ENCODE assay signal across 15 cellular contexts in genomic region chr1:173507847-173508209, GRCh38. TPM values are rescaled to one million over a fixed set of nuclear protein-coding genes. Genes with fewer than 3 reads are reported as not detected.
DNase-seq lines count a peak whose midpoint lies in the region; ATAC-seq and TF ChIP-seq lines count a peak whose summit lies in the region.
"Had no signal": no experiment of that assay in that cellular context is flagged by ENCODE, and none has a peak within 500 bp of the region (broad histone marks: within the 10 kb centered on the region; RNA-seq: fewer than 3 reads in every experiment).

No MANE protein-coding gene starts in this region.

- H3K79me2 ChIP-seq in PC-3 (ENCODE audit: low read length): no peaks in the 10 kb centered on the region
- no peaks in the 10 kb centered on the region for H3K79me2 ChIP-seq in fibroblast of lung (ENCODE audit: control insufficient read depth, insufficient read depth, low read length)
- no peaks in the 10 kb centered on the region for H3K79me2 ChIP-seq in osteoblast (ENCODE audit: insufficient read depth, low read length)

- H3K27me3 ChIP-seq in PC-3 (ENCODE audit: low read length): no peaks in the 10 kb centered on the region
- H3K27me3 ChIP-seq in fibroblast of lung (ENCODE audit: control insufficient read depth, insufficient read depth, low read length): no peaks in the 10 kb centered on the region
- H3K27me3 ChIP-seq in osteoblast (ENCODE audit: insufficient read depth, low read length): no peaks in the 10 kb centered on the region
- H3K27me3 ChIP-seq: adrenal gland, heart left ventricle, SJCRH30 had no signal

- peak; percentile 83 for ATAC-seq in PC-3
- ATAC-seq in HG03521 (IDR thresholded peaks at IDR 0.05; ENCODE audit: unreplicated experiment): no peak
- no peak for ATAC-seq in HG03280 (IDR thresholded peaks at IDR 0.05; ENCODE audit: unreplicated experiment)
- no peak for ATAC-seq in HG02798 (IDR thresholded peaks at IDR 0.05; ENCODE audit: poor library complexity, unreplicated experiment)
- ATAC-seq: heart left ventricle had no signal

- POLR2A ChIA-PET in PC-3 (lab: Charles Lee; ENCODE audit: unreplicated experiment): interaction anchor here (0.6 to 1.9 kb wide), 11 partner anchors 13 to 209 kb away, joined by 3 to 16 read pairs (median 8); partner anchors contain the start of genes KLHL20 and PRDX6

- H3F3A ChIP-seq in PC-3 (ENCODE audit: low read length, unreplicated experiment): peaks cover 17% of the 10 kb centered on the region

- H3K4me3 ChIP-seq in PC-3 (ENCODE audit: low read length): peak overlapping the region; percentile 48
- no peak overlapping the region for H3K4me3 ChIP-seq in fibroblast of lung (replicated peaks in 1 of 4; ENCODE audit: control extremely low read depth in 1 of 4, insufficient read depth in 1 of 4, low read depth in 3 of 4, low read length in 4 of 4)
- no peak overlapping the region for H3K4me3 ChIP-seq in osteoblast (ENCODE audit: insufficient read depth, low read length)
- H3K4me3 ChIP-seq: adrenal gland, heart left ventricle, SJCRH30 had no signal

- DNase-seq in EL: peak; percentile 33
- DNase-seq in PC-3: peak; percentile 99
- DNase-seq in fibroblast of lung (ENCODE audit: low read depth in 2 of 2): peak in 1 of 2 donors; percentile 29
- peak; percentile 23 for DNase-seq in osteoblast (ENCODE audit: insufficient read length, low spot score, missing footprints)
- no peak for DNase-seq in NCI-H82 (lab: John Stamatoyannopoulos, UW)
- DNase-seq: activated B cell treated with CpG ODN at 0.5 μM for 24 hours; adrenal gland; effector CD4-positive, alpha-beta T cell; heart left ventricle; NCI-H1048; NCI-H510A had no signal

- H3K9me3 ChIP-seq in PC-3 (ENCODE audit: low read length): no peaks in the 10 kb centered on the region
- H3K9me3 ChIP-seq in fibroblast of lung (ENCODE audit: control insufficient read depth, insufficient read depth, low read depth, low read length): no peaks in the 10 kb centered on the region
- no peaks in the 10 kb centered on the region for H3K9me3 ChIP-seq in osteoblast (ENCODE audit: low read depth, low read length)
- H3K9me3 ChIP-seq: adrenal gland, heart left ventricle, SJCRH30 had no signal

- intact Hi-C loops in PC-3 (cut with micrococcal nuclease): loop anchor here (1.0 to 2.0 kb wide), 11 partner anchors 19 to 762 kb away; partner anchors contain the start of genes CENPL and DARS2

- no peaks in the 10 kb centered on the region for H3K36me3 ChIP-seq in PC-3 (ENCODE audit: low read depth, low read length)
- no peaks in the 10 kb centered on the region for H3K36me3 ChIP-seq in fibroblast of lung (ENCODE audit: control insufficient read depth, insufficient read depth, low read length)
- H3K36me3 ChIP-seq in osteoblast (ENCODE audit: insufficient read depth, low read length): no peaks in the 10 kb centered on the region
- H3K36me3 ChIP-seq: adrenal gland, heart left ventricle, SJCRH30 had no signal

- no peak for TF ChIP-seq CTCF in PC-3 (conservative IDR thresholded peaks at IDR 0.05; ENCODE audit: low read depth, low read length)
- TF ChIP-seq CTCF in fibroblast of lung (conservative IDR thresholded peaks at IDR 0.05 in 1 of 2, IDR thresholded peaks at IDR 0.05 in 1 of 2; ENCODE audit: low read depth in 1 of 2, low read length in 2 of 2): no peak
- TF ChIP-seq CTCF in osteoblast (IDR thresholded peaks at IDR 0.05; ENCODE audit: extremely low read depth, low read depth, low read length): no peak

- no peaks in the 10 kb centered on the region for H3K9me2 ChIP-seq in PC-3 (replicated peaks; ENCODE audit: low read length)

- H4K20me1 ChIP-seq in PC-3 (ENCODE audit: low read length): no peaks in the 10 kb centered on the region
- no peaks in the 10 kb centered on the region for H4K20me1 ChIP-seq in fibroblast of lung (ENCODE audit: control insufficient read depth, extremely low read depth, insufficient read depth, low read length)
- no peaks in the 10 kb centered on the region for H4K20me1 ChIP-seq in osteoblast (ENCODE audit: insufficient read depth, low read length)

- H2AFZ ChIP-seq in PC-3 (ENCODE audit: low read length): peak overlapping the region; percentile 8
- no peak overlapping the region for H2AFZ ChIP-seq in fibroblast of lung (ENCODE audit: low read length)
- H2AFZ ChIP-seq in osteoblast (ENCODE audit: low read length): peak overlapping the region; percentile 60

- H3K9ac ChIP-seq in PC-3 (ENCODE audit: low read length) (peak overlapping the region; percentile 59), fibroblast of lung (ENCODE audit: insufficient read depth, low read length) (no peak overlapping the region)

- H3K4me2 ChIP-seq in PC-3 (ENCODE audit: low read length) (peak overlapping the region; percentile 78), fibroblast of lung (ENCODE audit: extremely low read depth, insufficient read depth, low read length) (peak overlapping the region; percentile 37), osteoblast (ENCODE audit: insufficient read depth, low read length) (peak overlapping the region; percentile 37)

- H3K27ac ChIP-seq in PC-3 (ENCODE audit: low read length): peak overlapping the region; percentile 83
- peak overlapping the region; percentile 5 for H3K27ac ChIP-seq in fibroblast of lung (ENCODE audit: insufficient read depth, low read length)
- no peak overlapping the region for H3K27ac ChIP-seq in osteoblast (ENCODE audit: low read depth, low read length)
- H3K27ac ChIP-seq: adrenal gland, heart left ventricle, SJCRH30 had no signal

- BruUV-seq in PC-3 (replicated peaks; lab: Mats Ljungman, UMichigan): TSS peak; percentile 96

- peaks cover 37% of the 10 kb centered on the region for H3K4me1 ChIP-seq in PC-3 (ENCODE audit: insufficient read depth, low read length)
- peaks cover 7% of the 10 kb centered on the region for H3K4me1 ChIP-seq in fibroblast of lung (ENCODE audit: control insufficient read depth, extremely low read depth, insufficient read depth, low read length)
- H3K4me1 ChIP-seq in osteoblast (ENCODE audit: insufficient read depth, low read length): peaks cover 12% of the 10 kb centered on the region
- H3K4me1 ChIP-seq: adrenal gland, heart left ventricle had no signal

- CTCF ChIA-PET in PC-3 (lab: Charles Lee): interaction anchor here (0.6 to 1.5 kb wide), 14 partner anchors 13 to 318 kb away, joined by 3 to 27 read pairs (median 5); partner anchors contain the start of genes CENPL, DARS2 and PRDX6

RNA-seq across cellular contexts. Expression of gene PRDX6, which starts 30.7 kb away (rescaled TPM):
- total RNA-seq in PC-3 (2014; rRNA removed) (649 and 829 TPM in 2 replicates), fibroblast of lung (138 and 183 TPM in 2 replicates), osteoblast (140 and 142 TPM in 2 replicates)
- 307 and 384 TPM in 2 replicates for polyA plus RNA-seq in fibroblast of lung
- 258 and 298 TPM in 2 replicates for polyA plus RNA-seq in fibroblast of lung (2012)
- polyA minus RNA-seq in fibroblast of lung (ENCODE audit: low replicate concordance): 127 and 154 TPM in 2 replicates
